Comparison of ENCODE assay signal across 21 cellular contexts in genomic region chr4:147136308-147136707, GRCh38.
DNase-seq lines count a peak whose midpoint lies in the region; ATAC-seq and TF ChIP-seq lines count a peak whose summit lies in the region.
"Had no signal": no experiment of that assay in that cellular context is flagged by ENCODE, and none has a peak within 500 bp of the region (broad histone marks: within the 10 kb centered on the region; RNA-seq: fewer than 3 reads in every experiment).

No MANE protein-coding gene starts in this region.

- intact Hi-C loops in left ventricle myocardium superior (cut with micrococcal nuclease) = no loop called here

- in situ Hi-C loops in GM13976 (cut with MboI; ENCODE audit: low sequenced_read_pairs, unreplicated experiment) = no loop called here

- TF ChIP-seq CTCF in retinal pigment epithelial cell (conservative IDR thresholded peaks at IDR 0.05; ENCODE audit: low read depth, low read length) (no peak), GM13976 (IDR thresholded peaks at IDR 0.05; ENCODE audit: borderline replicate concordance, control extremely low read depth, extremely low read depth, insufficient read depth, missing control alignments) (no peak)

- ATAC-seq in left ventricle myocardium superior (peak; percentile 75), GM21786 (IDR thresholded peaks at IDR 0.05; ENCODE audit: unreplicated experiment) (no peak)
- ATAC-seq: activated T-cell treated with anti-CD3 and anti-CD28 coated beads, Interleukin-2, amount 50 U/mL, for 72 hours; GM12878; Panc1 had no signal

- H3K4me3 ChIP-seq in retinal pigment epithelial cell (ENCODE audit: low read length) = no peak overlapping the region
- H3K4me3 ChIP-seq: GM12878, tibial artery had no signal

- DNase-seq in COLO829 (ENCODE audit: low spot score) (peak; percentile 19), brain pericyte (ENCODE audit: low read depth, low spot score) (peak; percentile 85), left ventricle myocardium superior (no peak), retinal pigment epithelial cell (ENCODE audit: low read depth) (peak; percentile 90), NOMO-1 (lab: John Stamatoyannopoulos, UW; ENCODE audit: unreplicated experiment in 2 of 2) (no peak), NCI-H82 (lab: John Stamatoyannopoulos, UW) (no peak), GM13976 (ENCODE audit: low spot score) (no peak)
- DNase-seq: activated CD4-positive, alpha-beta memory T cell treated with anti-CD3 and anti-CD28 coated beads, Interleukin-2, amount 10 ng/mL, durations not matched to agents 7 days and 5 days; activated naive CD8-positive, alpha-beta T cell treated with anti-CD3 and anti-CD28 coated beads, Interleukin-2, amount 10 ng/mL, durations not matched to agents 7 days and 5 days; activated T-cell treated with anti-CD3 and anti-CD28 coated beads, Interleukin-2, amount 50 U/mL, for 72 hours; CD8-positive, alpha-beta memory T cell; cortex of kidney; mammary epithelial cell; NCI-H1092; NCI-H748 treated with DMSO at 0.1 percent for 48 hours; nephron progenitor cell; SW 1271; tibial artery had no signal

Comparison
In these comparisons a context has a peak if more than half of its experiments do, and no peak if none do; other contexts are left out.
1. DNase-seq: peak in COLO829 (single experiment), brain pericyte (single experiment) and retinal pigment epithelial cell (single experiment); none in left ventricle myocardium superior (single experiment), NOMO-1 (0 of 2), NCI-H82 (single experiment) and GM13976 (single experiment).